Comparison of ENCODE assay signal across 8 cellular contexts in the genomic region with DNA sequence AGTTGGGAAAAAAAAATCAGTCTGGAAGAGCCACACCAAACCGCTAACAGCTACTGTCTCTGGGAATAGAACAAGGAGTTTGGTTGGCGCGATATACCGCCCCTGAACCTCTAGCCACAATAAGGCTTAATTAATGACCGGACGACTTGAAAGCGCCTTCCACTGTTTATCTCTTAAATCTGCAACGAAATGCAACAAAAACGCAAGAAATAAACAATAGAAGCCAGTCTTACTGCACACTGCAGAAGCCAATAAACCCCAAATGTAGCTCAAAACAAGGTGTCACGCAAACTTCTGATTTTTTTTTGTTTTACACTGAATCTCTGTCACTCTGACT. TPM values are rescaled to one million over a fixed set of nuclear protein-coding genes. Genes with fewer than 3 reads are reported as not detected.
DNase-seq lines count a peak whose midpoint lies in the region; ATAC-seq and TF ChIP-seq lines count a peak whose summit lies in the region.

No MANE protein-coding gene starts in this region.

- BruUV-seq in PC-9 (replicated peaks; lab: Mats Ljungman, UMichigan): no TSS peak

- peak; percentile 19; the same call in 1 of the 2 replicates for TF ChIP-seq CTCF in PC-9 (conservative IDR thresholded peaks at IDR 0.05)
- TF ChIP-seq CTCF in esophagus muscularis mucosa (IDR thresholded peaks at IDR 0.05): no peak
- TF ChIP-seq CTCF in osteocyte (IDR thresholded peaks at IDR 0.05): no peak

- CTCF ChIA-PET in PC-9 (lab: Charles Lee): interaction anchor here (0.6 to 1.5 kb wide), 4 partner anchors 19 to 170 kb away, joined by 3 to 10 read pairs (median 4); partner anchors contain the start of genes PLK3 and RPS8

- H4K20me1 ChIP-seq in PC-9 (ENCODE audit: insufficient read depth): no peaks in the 10 kb centered on the region

- H3K27ac Mint-ChIP-seq in osteocyte (ENCODE audit: unreplicated experiment): peak overlapping the region; percentile 94

- H3K4me3 Mint-ChIP-seq in osteocyte (ENCODE audit: unreplicated experiment): peak overlapping the region; percentile 62

- no peaks in the 10 kb centered on the region for H3K27me3 Mint-ChIP-seq in osteocyte (ENCODE audit: unreplicated experiment)

- no peaks in the 10 kb centered on the region for H3K79me2 ChIP-seq in PC-9 (ENCODE audit: low read depth)

- H3K36me3 ChIP-seq in PC-9 (ENCODE audit: low read depth) (no peaks in the 10 kb centered on the region), esophagus muscularis mucosa (peaks cover 0 to 8% (median 0%) of the 10 kb centered on the region in 4 donors)

- no peaks in the 10 kb centered on the region for H3K9me3 ChIP-seq in PC-9 (ENCODE audit: insufficient read depth, low read depth)
- H3K9me3 ChIP-seq in esophagus muscularis mucosa: no peaks in the 10 kb centered on the region

- DNase-seq in PC-9 (no peak), esophagus muscularis mucosa (ENCODE audit: extremely low spot score) (no peak), osteocyte (ENCODE audit: extremely low spot score, unreplicated experiment) (no peak), NCI-H187 (lab: John Stamatoyannopoulos, UW) (no peak), NCI-H1105 (lab: John Stamatoyannopoulos, UW) (no peak), kidney tubule cell (ENCODE audit: low spot score) (no peak)
- DNase-seq in stimulated activated CD4-positive, alpha-beta T cell treated with anti-CD3 and anti-CD28 coated beads, Interleukin-2, amount 100 ng/mL, for 48 hours: no peak

- H3K4me1 ChIP-seq in PC-9 (replicated peaks; ENCODE audit: insufficient read depth) (peaks cover 31% of the 10 kb centered on the region), esophagus muscularis mucosa (peaks cover 18 to 33% (median 32%) of the 10 kb centered on the region in 4 donors)

- H3K27ac ChIP-seq in PC-9 (peak overlapping the region; percentile 83), esophagus muscularis mucosa (replicated peaks in 1 of 4) (peak overlapping the region; percentile 89 to 96 (median 92))

- H3K9me3 Mint-ChIP-seq in osteocyte (ENCODE audit: unreplicated experiment): no peaks in the 10 kb centered on the region

- H3K4me3 ChIP-seq in PC-9 (peak overlapping the region; percentile 52), esophagus muscularis mucosa (peak overlapping the region; percentile 59 to 72 (median 62))

- ATAC-seq in GM18858 (IDR thresholded peaks at IDR 0.05; ENCODE audit: unreplicated experiment): peak; percentile 2

- POLR2A ChIA-PET in PC-9 (lab: Charles Lee; ENCODE audit: unreplicated experiment): interaction anchor here (0.5 to 1.1 kb wide), 16 partner anchors 12 to 702 kb away, joined by 3 to 31 read pairs (median 4); partner anchors contain the start of genes DYNLT4, PLK3, PRDX1 and UROD

- H3K27me3 ChIP-seq in PC-9 (ENCODE audit: insufficient read depth, low read depth) (no peaks in the 10 kb centered on the region), esophagus muscularis mucosa (no peaks in the 10 kb centered on the region)

- H3K36me3 Mint-ChIP-seq in osteocyte (ENCODE audit: unreplicated experiment): peaks cover 14% of the 10 kb centered on the region

- WGBS in esophagus muscularis mucosa: 3% methylated on average over 10 of the region's 10 CpGs

- TF ChIP-seq EP300 in esophagus muscularis mucosa (IDR thresholded peaks at IDR 0.05): no peak

- H3K9me2 ChIP-seq in PC-9 (ENCODE audit: insufficient read depth): no peaks in the 10 kb centered on the region

- no peak for TF ChIP-seq POLR2A in esophagus muscularis mucosa (IDR thresholded peaks at IDR 0.05; ENCODE audit: low read depth)

- H3K4me1 Mint-ChIP-seq in osteocyte (ENCODE audit: unreplicated experiment): peaks cover 36% of the 10 kb centered on the region

- intact Hi-C loops in PC-9 (cut with micrococcal nuclease; ENCODE audit: unreplicated experiment) (loop anchor here (1.0 kb wide), 1 partner anchor 18 kb away; no protein-coding TSS in a partner anchor), esophagus muscularis mucosa (cut with DNase I) (no loop called here)

- H2AFZ ChIP-seq in PC-9: peak overlapping the region; percentile 55; the same call in 1 of the 2 replicates

- H3K4me2 ChIP-seq in PC-9: peak overlapping the region; percentile 96

- peaks cover 42% of the 10 kb centered on the region for H3F3A ChIP-seq in PC-9 (ENCODE audit: insufficient read depth, low read depth)

RNA-seq across cellular contexts. Expression of gene BTBD19, which starts 10.9 kb away (rescaled TPM):
- total RNA-seq in PC-9 (2021) (6.2 and 7.3 TPM in 2 replicates), esophagus muscularis mucosa (1 to 10 TPM; 2.7 to 6.6 (median 3.4) TPM), osteocyte (39.1 and 51.2 TPM in 2 replicates)

RNA-seq across cellular contexts. Expression of gene DYNLT4, which starts 12.1 kb away (rescaled TPM):
- 2.8 and 4.3 TPM in 2 replicates for total RNA-seq in PC-9 (2021)
- under 1 TPM in 1 of 4 donors, not detected in 3; 0.83 TPM for total RNA-seq in esophagus muscularis mucosa
- total RNA-seq in osteocyte: 0.48 TPM in 1 of 2 replicates, not detected in the other

RNA-seq across cellular contexts. Expression of gene PLK3, which starts 19.0 kb away (rescaled TPM):
- total RNA-seq in PC-9 (2021) (12.7 and 13.0 TPM in 2 replicates), esophagus muscularis mucosa (10 to 100 TPM in 2 of 4 donors, 1 to 10 TPM in 2; 7.9 to 46.4 (median 10.5) TPM), osteocyte (43.8 and 57.1 TPM in 2 replicates)

RNA-seq across cellular contexts. Expression of gene PTCH2, which starts 23.8 kb away (rescaled TPM):
- total RNA-seq in PC-9 (2021): 0.28 and 0.83 TPM in 2 replicates
- 1 to 10 TPM in 2 of 4 donors, under 1 TPM in 2; 0.66 to 2.6 (median 1.1) TPM for total RNA-seq in esophagus muscularis mucosa
- total RNA-seq in osteocyte: 1.4 TPM in 2 replicates

RNA-seq across cellular contexts. Expression of gene BEST4, which starts 31.3 kb away (rescaled TPM):
- total RNA-seq in PC-9 (2021) (0.70 and 1.3 TPM in 2 replicates), esophagus muscularis mucosa (under 1 TPM in 1 of 4 donors, not detected in 3; 0.29 TPM), osteocyte (0.18 and 0.48 TPM in 2 replicates)
